ENCODE assay signal across 8 cellular contexts in the genomic region with DNA sequence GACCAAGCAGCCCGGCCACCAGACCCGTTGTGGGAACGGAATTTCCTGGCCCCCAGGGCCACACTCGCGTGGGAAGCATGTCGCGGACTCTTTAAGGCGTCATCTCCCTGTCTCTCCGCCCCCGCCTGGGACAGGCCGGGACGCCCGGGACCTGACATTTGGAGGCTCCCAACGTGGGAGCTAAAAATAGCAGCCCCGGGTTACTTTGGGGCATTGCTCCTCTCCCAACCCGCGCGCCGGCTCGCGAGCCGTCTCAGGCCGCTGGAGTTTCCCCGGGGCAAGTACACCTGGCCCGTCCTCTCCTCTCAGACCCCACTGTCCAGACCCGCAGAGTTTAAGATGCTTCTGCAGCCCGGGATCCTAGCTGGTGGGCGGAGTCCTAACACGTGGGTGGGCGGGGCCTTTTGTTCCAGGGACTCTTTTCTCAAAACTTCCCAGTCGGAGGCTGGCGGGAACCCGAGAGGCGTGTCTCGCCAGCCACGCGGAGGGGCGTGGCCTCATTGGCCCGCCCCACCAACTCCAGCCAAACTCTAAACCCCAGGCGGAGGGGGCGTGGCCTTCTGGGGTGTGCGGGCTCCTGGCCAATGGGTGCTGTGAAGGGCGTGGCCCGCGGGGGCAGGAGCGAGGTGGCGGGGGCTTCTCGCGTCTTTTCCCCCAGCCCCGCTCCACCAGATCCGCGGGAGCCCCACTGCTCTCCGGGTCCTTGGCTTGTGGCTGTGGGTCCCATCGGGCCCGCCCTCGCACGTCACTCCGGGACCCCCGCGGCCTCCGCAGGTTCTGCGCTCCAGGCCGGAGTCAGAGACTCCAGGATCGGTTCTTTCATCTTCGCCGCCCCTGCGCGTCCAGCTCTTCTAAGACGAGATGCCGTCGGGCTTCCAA. TPM values are rescaled to one million over a fixed set of nuclear protein-coding genes. Genes with fewer than 3 reads are reported as not detected.
A peak's percentile ranks its signal among the peaks of the same experiment; 100 is the strongest.
DNase-seq lines count a peak whose midpoint lies in the region; ATAC-seq and TF ChIP-seq lines count a peak whose summit lies in the region.

A gene (plus strand): TSS at position 645 of the 879 bp plus-strand sequence. CDS start 217 bp downstream, at position 862.

- H3K4me1 ChIP-seq in subcutaneous abdominal adipose tissue (ENCODE audit: control insufficient read depth in 5 of 5, insufficient read depth in 5 of 5, low read length in 5 of 5) = peaks cover 7 to 61% (median 30%) of the 10 kb centered on the region in 5 donors

- H3K9me3 Mint-ChIP-seq in activated naive CD4-positive, alpha-beta T cell treated with anti-CD3 and anti-CD28 coated beads, Interleukin-2, amount 50 U/mL, for 72 hours = no peaks in the 10 kb centered on the region

- peak within 1 kb of the TSS; percentile 48 for H3K4me3 ChIP-seq in BJ (ENCODE audit: low read depth, low read length)
- H3K4me3 ChIP-seq in LNCaP clone FGC (ENCODE audit: low read depth, low read length) = peak within 1 kb of the TSS; percentile 70
- H3K4me3 ChIP-seq in subcutaneous abdominal adipose tissue (ENCODE audit: low read depth in 1 of 5, low read length in 5 of 5) = peak within 1 kb of the TSS; percentile 54 to 69 (median 68)

- H3K27me3 ChIP-seq in BJ (ENCODE audit: control insufficient read depth, insufficient read depth, low read length) (peaks cover 11% of the 10 kb centered on the region), subcutaneous abdominal adipose tissue (ENCODE audit: control insufficient read depth in 5 of 5, insufficient read depth in 4 of 5, low read length in 5 of 5) (peaks cover 0 to 15% (median 0%) of the 10 kb centered on the region in 5 donors)

- H3K36me3 Mint-ChIP-seq in activated naive CD4-positive, alpha-beta T cell treated with anti-CD3 and anti-CD28 coated beads, Interleukin-2, amount 50 U/mL, for 72 hours = no peaks in the 10 kb centered on the region

- no peaks in the 10 kb centered on the region for H3K36me3 ChIP-seq in BJ (ENCODE audit: control insufficient read depth, insufficient read depth, low read length)
- H3K36me3 ChIP-seq in subcutaneous abdominal adipose tissue (ENCODE audit: control insufficient read depth in 5 of 5, insufficient read depth in 5 of 5, low read length in 5 of 5) = peaks cover 0 to 28% (median 24%) of the 10 kb centered on the region in 5 donors

- TF ChIP-seq CTCF in BJ (IDR thresholded peaks at IDR 0.05; ENCODE audit: insufficient read depth, low read depth, low read length) (no peak), LNCaP clone FGC (IDR thresholded peaks at IDR 0.05; ENCODE audit: control insufficient read depth, extremely low read depth, insufficient read depth) (no peak)

- no peaks in the 10 kb centered on the region for H3K9me3 ChIP-seq in subcutaneous abdominal adipose tissue (ENCODE audit: control insufficient read depth in 5 of 5, low read length in 5 of 5)

- ATAC-seq in GM19452 (IDR thresholded peaks at IDR 0.05; ENCODE audit: unreplicated experiment) = peak; percentile 49
- peak; percentile 76 for ATAC-seq in SK-N-SH treated with all-trans-retinoic acid at 6 μM for 48 hours
- peak; percentile 77 to 86 for ATAC-seq in activated naive CD4-positive, alpha-beta T cell treated with anti-CD3 and anti-CD28 coated beads, Interleukin-2, amount 50 U/mL, for 72 hours

- CTCF ChIA-PET in BJ (lab: Yijun Ruan, JAX) = interaction anchor here (0.6 to 6.9 kb wide), 11 partner anchors 11 to 279 kb away, joined by 3 to 51 read pairs (median 4); no protein-coding TSS in a partner anchor

- no peak within 1 kb of the TSS for H3K27ac Mint-ChIP-seq in activated naive CD4-positive, alpha-beta T cell treated with anti-CD3 and anti-CD28 coated beads, Interleukin-2, amount 50 U/mL, for 72 hours

- peak within 1 kb of the TSS; percentile 90 for H3K27ac ChIP-seq in subcutaneous abdominal adipose tissue (ENCODE audit: low read depth, low read length)

- DNase-seq in BJ (ENCODE audit: low read depth) (peak; percentile 63), LNCaP clone FGC (ENCODE audit: low read depth) (peak; percentile 84), germinal center (ENCODE audit: low spot score) (peak; percentile 95), non-pigmented ciliary epithelial cell (ENCODE audit: low read depth) (peak; percentile 72)
- peak; percentile 83 to 94 for DNase-seq in activated naive CD4-positive, alpha-beta T cell treated with anti-CD3 and anti-CD28 coated beads, Interleukin-2, amount 50 U/mL, for 72 hours (ENCODE audit: low spot score in 2 of 2)

- POLR2A ChIA-PET in BJ (lab: Charles Lee) = interaction anchor here (0.6 kb wide), 1 partner anchor 264 kb away, joined by 5 read pairs; no protein-coding TSS in a partner anchor

- peak within 1 kb of the TSS; percentile 28 to 77 (median 55) for H3K9ac ChIP-seq in subcutaneous abdominal adipose tissue (ENCODE audit: low read length in 5 of 5)

TF ChIP-seq in SK-N-SH treated with all-trans-retinoic acid at 6 μM for 48 hours, 23 proteins besides CTCF, POLR2A, EP300 and RAD21:
- TF ChIP-seq ARNTL (CRISPR knock-in tag; IDR thresholded peaks at IDR 0.05; ENCODE audit: borderline replicate concordance, low read depth) = no peak
- no peak for TF ChIP-seq ZNF70 (CRISPR knock-in tag; IDR thresholded peaks at IDR 0.05)
- TF ChIP-seq OSR1 (CRISPR knock-in tag; IDR thresholded peaks at IDR 0.05) = no peak
- TF ChIP-seq, protein P1, sequence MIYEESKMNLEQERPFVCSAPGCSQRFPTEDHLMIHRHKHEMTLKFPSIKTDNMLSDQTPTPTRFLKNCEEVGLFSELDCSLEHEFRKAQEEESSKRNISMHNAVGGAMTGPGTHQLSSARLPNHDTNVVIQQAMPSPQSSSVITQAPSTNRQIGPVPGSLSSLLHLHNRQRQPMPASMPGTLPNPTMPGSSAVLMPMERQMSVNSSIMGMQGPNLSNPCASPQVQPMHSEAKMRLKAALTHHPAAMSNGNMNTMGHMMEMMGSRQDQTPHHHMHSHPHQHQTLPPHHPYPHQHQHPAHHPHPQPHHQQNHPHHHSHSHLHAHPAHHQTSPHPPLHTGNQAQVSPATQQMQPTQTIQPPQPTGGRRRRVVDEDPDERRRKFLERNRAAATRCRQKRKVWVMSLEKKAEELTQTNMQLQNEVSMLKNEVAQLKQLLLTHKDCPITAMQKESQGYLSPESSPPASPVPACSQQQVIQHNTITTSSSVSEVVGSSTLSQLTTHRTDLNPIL (CRISPR knock-in tag; IDR thresholded peaks at IDR 0.05; ENCODE audit: low read depth) = no peak
- no peak for TF ChIP-seq PPARA (CRISPR knock-in tag; IDR thresholded peaks at IDR 0.05; ENCODE audit: borderline replicate concordance)
- TF ChIP-seq, protein P2, sequence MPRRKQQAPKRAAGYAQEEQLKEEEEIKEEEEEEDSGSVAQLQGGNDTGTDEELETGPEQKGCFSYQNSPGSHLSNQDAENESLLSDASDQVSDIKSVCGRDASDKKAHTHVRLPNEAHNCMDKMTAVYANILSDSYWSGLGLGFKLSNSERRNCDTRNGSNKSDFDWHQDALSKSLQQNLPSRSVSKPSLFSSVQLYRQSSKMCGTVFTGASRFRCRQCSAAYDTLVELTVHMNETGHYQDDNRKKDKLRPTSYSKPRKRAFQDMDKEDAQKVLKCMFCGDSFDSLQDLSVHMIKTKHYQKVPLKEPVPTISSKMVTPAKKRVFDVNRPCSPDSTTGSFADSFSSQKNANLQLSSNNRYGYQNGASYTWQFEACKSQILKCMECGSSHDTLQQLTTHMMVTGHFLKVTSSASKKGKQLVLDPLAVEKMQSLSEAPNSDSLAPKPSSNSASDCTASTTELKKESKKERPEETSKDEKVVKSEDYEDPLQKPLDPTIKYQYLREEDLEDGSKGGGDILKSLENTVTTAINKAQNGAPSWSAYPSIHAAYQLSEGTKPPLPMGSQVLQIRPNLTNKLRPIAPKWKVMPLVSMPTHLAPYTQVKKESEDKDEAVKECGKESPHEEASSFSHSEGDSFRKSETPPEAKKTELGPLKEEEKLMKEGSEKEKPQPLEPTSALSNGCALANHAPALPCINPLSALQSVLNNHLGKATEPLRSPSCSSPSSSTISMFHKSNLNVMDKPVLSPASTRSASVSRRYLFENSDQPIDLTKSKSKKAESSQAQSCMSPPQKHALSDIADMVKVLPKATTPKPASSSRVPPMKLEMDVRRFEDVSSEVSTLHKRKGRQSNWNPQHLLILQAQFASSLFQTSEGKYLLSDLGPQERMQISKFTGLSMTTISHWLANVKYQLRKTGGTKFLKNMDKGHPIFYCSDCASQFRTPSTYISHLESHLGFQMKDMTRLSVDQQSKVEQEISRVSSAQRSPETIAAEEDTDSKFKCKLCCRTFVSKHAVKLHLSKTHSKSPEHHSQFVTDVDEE (CRISPR knock-in tag; IDR thresholded peaks at IDR 0.05) = no peak
- no peak for TF ChIP-seq RARB (CRISPR knock-in tag; IDR thresholded peaks at IDR 0.05)
- no peak for TF ChIP-seq ZNF8 (CRISPR knock-in tag; IDR thresholded peaks at IDR 0.05)
- no peak for TF ChIP-seq CSDC2 (CRISPR knock-in tag; IDR thresholded peaks at IDR 0.05)
- TF ChIP-seq ZFP30 (CRISPR knock-in tag; IDR thresholded peaks at IDR 0.05) = no peak
- no peak for TF ChIP-seq TCF4 (CRISPR knock-in tag; IDR thresholded peaks at IDR 0.05; ENCODE audit: borderline replicate concordance)
- no peak for TF ChIP-seq BACH2 (CRISPR knock-in tag; IDR thresholded peaks at IDR 0.05; ENCODE audit: borderline replicate concordance)
- TF ChIP-seq, protein P3, sequence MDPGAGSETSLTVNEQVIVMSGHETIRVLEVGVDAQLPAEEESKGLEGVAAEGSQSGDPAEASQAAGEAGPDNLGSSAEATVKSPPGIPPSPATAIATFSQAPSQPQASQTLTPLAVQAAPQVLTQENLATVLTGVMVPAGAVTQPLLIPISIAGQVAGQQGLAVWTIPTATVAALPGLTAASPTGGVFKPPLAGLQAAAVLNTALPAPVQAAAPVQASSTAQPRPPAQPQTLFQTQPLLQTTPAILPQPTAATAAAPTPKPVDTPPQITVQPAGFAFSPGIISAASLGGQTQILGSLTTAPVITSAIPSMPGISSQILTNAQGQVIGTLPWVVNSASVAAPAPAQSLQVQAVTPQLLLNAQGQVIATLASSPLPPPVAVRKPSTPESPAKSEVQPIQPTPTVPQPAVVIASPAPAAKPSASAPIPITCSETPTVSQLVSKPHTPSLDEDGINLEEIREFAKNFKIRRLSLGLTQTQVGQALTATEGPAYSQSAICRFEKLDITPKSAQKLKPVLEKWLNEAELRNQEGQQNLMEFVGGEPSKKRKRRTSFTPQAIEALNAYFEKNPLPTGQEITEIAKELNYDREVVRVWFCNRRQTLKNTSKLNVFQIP (CRISPR knock-in tag; IDR thresholded peaks at IDR 0.05; ENCODE audit: borderline replicate concordance, low read depth) = no peak
- TF ChIP-seq ESRRG (CRISPR knock-in tag; IDR thresholded peaks at IDR 0.05) = no peak

RNA-seq across cellular contexts. Expression of the gene that starts here (rescaled TPM):
- 0.15 and 0.36 TPM in 2 replicates for polyA plus RNA-seq in BJ (2011; rRNA removed)
- 0.10 and 0.38 TPM in 2 replicates for polyA minus RNA-seq in BJ (2011; rRNA and poly(A)+ RNA removed)
- total RNA-seq in activated naive CD4-positive, alpha-beta T cell treated with anti-CD3 and anti-CD28 coated beads, Interleukin-2, amount 50 U/mL, for 72 hours = under 1 TPM in 1 of 2 donors, not detected in 1; 0.51 TPM

Comparison
In these comparisons a context has a peak if more than half of its experiments do, and no peak if none do; other contexts are left out.
1. Peak in every context shown above with its lines: DNase-seq, ATAC-seq, H3K4me3 ChIP-seq and H3K27ac ChIP-seq.
2. Peak in DNase-seq and H3K4me3 ChIP-seq in BJ; RNA of the gene not detected or under 1 TPM.
3. Peak in DNase-seq and ATAC-seq in activated naive CD4-positive, alpha-beta T cell treated with anti-CD3 and anti-CD28 coated beads, Interleukin-2, amount 50 U/mL, for 72 hours; RNA of the gene not detected or under 1 TPM.